14 cellular contexts compared by ENCODE assay signal in genomic region chr11:103433380-103433779, GRCh38.
A peak's percentile ranks its signal among the peaks of the same experiment; 100 is the strongest.
DNase-seq lines count a peak whose midpoint lies in the region; ATAC-seq, FAIRE-seq and TF ChIP-seq lines count a peak whose summit lies in the region.
"Had no signal": no experiment of that assay in that cellular context is flagged by ENCODE, and none has a peak within 500 bp of the region (broad histone marks: within the 10 kb centered on the region; RNA-seq: fewer than 3 reads in every experiment).

No MANE protein-coding gene starts in this region.

- DNase-seq in AG20443 (ENCODE audit: low spot score) (peak; percentile 70), NCI-H460 (ENCODE audit: extremely low read depth, low read depth) (peak; percentile 33), bronchial epithelial cell (ENCODE audit: low read depth) (peak; percentile 95), left kidney (ENCODE audit: low read depth, low spot score) (peak; percentile 64), Peyer's patch (no peak), coronary artery (ENCODE audit: low spot score) (no peak)
- no peak for DNase-seq in activated effector memory CD4-positive, alpha-beta T cell treated with anti-CD3 and anti-CD28 coated beads, Interleukin-2, amount 50 U/mL, for 16 hours
- DNase-seq: activated CD4-positive, alpha-beta T cell treated with anti-CD3 and anti-CD28 coated beads, Interleukin-2, amount 50 U/mL, for 1 hour; activated naive CD4-positive, alpha-beta T cell treated with anti-CD3 and anti-CD28 coated beads, Interleukin-2, amount 50 U/mL, for 16 hours; stimulated activated CD4-positive, alpha-beta T cell treated with anti-CD3 and anti-CD28 coated beads, Interleukin-4, amount 100 ng/mL, for 4 hours had no signal

- ATAC-seq in GM19324 (IDR thresholded peaks at IDR 0.05; ENCODE audit: low FRiP score, unreplicated experiment): no peak
- ATAC-seq: GM23338, left lobe of liver had no signal

- H3K4me1 ChIP-seq in Peyer's patch: no peaks in the 10 kb centered on the region
- H3K4me1 ChIP-seq: parathyroid adenoma had no signal

- H3K4me3 ChIP-seq in bronchial epithelial cell (ENCODE audit: low read depth, low read length): no peak overlapping the region
- H3K4me3 ChIP-seq in Peyer's patch: no peak overlapping the region
- no peak overlapping the region for H3K4me3 ChIP-seq in coronary artery
- H3K4me3 ChIP-seq: GM23338 had no signal

- H3K27me3 ChIP-seq in bronchial epithelial cell (ENCODE audit: control insufficient read depth, insufficient read depth, low read length) (no peaks in the 10 kb centered on the region), Peyer's patch (no peaks in the 10 kb centered on the region)

- H3K9me3 ChIP-seq in Peyer's patch: no peaks in the 10 kb centered on the region

- H3K36me3 ChIP-seq in bronchial epithelial cell (ENCODE audit: control insufficient read depth, insufficient read depth, low read length) (no peaks in the 10 kb centered on the region), Peyer's patch (no peaks in the 10 kb centered on the region)

- no peak for FAIRE-seq in bronchial epithelial cell (lab: Jason Lieb, UNC)

- no peak for TF ChIP-seq POLR2A in Peyer's patch (IDR thresholded peaks at IDR 0.05)

- TF ChIP-seq CTCF in bronchial epithelial cell (IDR thresholded peaks at IDR 0.05; ENCODE audit: insufficient read depth, low read length, severe bottlenecking) (no peak), Peyer's patch (IDR thresholded peaks at IDR 0.05) (no peak), coronary artery (IDR thresholded peaks at IDR 0.05) (no peak)

- H3K27ac ChIP-seq in Peyer's patch (no peak overlapping the region), coronary artery (no peak overlapping the region)
- H3K27ac ChIP-seq: parathyroid adenoma had no signal

Comparison
In these comparisons a context has a peak if more than half of its experiments do, and no peak if none do; other contexts are left out.
1. DNase-seq: peak in AG20443 (single experiment), NCI-H460 (single experiment), bronchial epithelial cell (single experiment) and left kidney (single experiment); none in Peyer's patch (0 of 3), activated effector memory CD4-positive, alpha-beta T cell treated with anti-CD3 and anti-CD28 coated beads, Interleukin-2, amount 50 U/mL, for 16 hours (single experiment) and coronary artery (single experiment).